In genomic region chr16:67872631-67873434, GRCh38 we compare ENCODE assay signal across 8 cellular contexts.
DNase-seq lines count a peak whose midpoint lies in the region; ATAC-seq and TF ChIP-seq lines count a peak whose summit lies in the region.

Gene EDC4, plus strand, starts transcription at chr16:67873052. Its CDS starts 210 bp downstream, at chr16:67873262.

- no peaks in the 10 kb centered on the region for H3K27me3 Mint-ChIP-seq in nephron progenitor cell (ENCODE audit: low read depth, poor library complexity)
- no peaks in the 10 kb centered on the region for H3K27me3 Mint-ChIP-seq in stimulated activated naive CD8-positive, alpha-beta T cell treated with anti-CD3 and anti-CD28 coated beads, Interleukin-15, Interleukin-2, amounts not matched to agents 100 ng/mL and 50 ng/mL, for 24 hours

- peak within 1 kb of the TSS; percentile 94 for H3K4me3 Mint-ChIP-seq in nephron progenitor cell
- H3K4me3 Mint-ChIP-seq in stimulated activated naive CD8-positive, alpha-beta T cell treated with anti-CD3 and anti-CD28 coated beads, Interleukin-15, Interleukin-2, amounts not matched to agents 100 ng/mL and 50 ng/mL, for 24 hours = peak within 1 kb of the TSS; percentile 87

- H3K36me3 Mint-ChIP-seq in nephron progenitor cell (ENCODE audit: low read depth) = peaks cover 23% of the 10 kb centered on the region
- H3K36me3 Mint-ChIP-seq in stimulated activated naive CD8-positive, alpha-beta T cell treated with anti-CD3 and anti-CD28 coated beads, Interleukin-15, Interleukin-2, amounts not matched to agents 100 ng/mL and 50 ng/mL, for 24 hours (ENCODE audit: low read depth) = peaks cover 38% of the 10 kb centered on the region

- peak within 1 kb of the TSS; percentile 97 for H3K27ac Mint-ChIP-seq in nephron progenitor cell
- peak within 1 kb of the TSS; percentile 77 for H3K27ac Mint-ChIP-seq in stimulated activated naive CD8-positive, alpha-beta T cell treated with anti-CD3 and anti-CD28 coated beads, Interleukin-15, Interleukin-2, amounts not matched to agents 100 ng/mL and 50 ng/mL, for 24 hours

- H3K4me1 Mint-ChIP-seq in nephron progenitor cell = peaks cover 28% of the 10 kb centered on the region
- H3K4me1 Mint-ChIP-seq in stimulated activated naive CD8-positive, alpha-beta T cell treated with anti-CD3 and anti-CD28 coated beads, Interleukin-15, Interleukin-2, amounts not matched to agents 100 ng/mL and 50 ng/mL, for 24 hours (ENCODE audit: low read depth) = peaks cover 26% of the 10 kb centered on the region

- ATAC-seq in GM19397 (IDR thresholded peaks at IDR 0.05; ENCODE audit: unreplicated experiment) = peak; percentile 70

- H3K27me3 ChIP-seq in HL-60 (ENCODE audit: insufficient read depth, poor library complexity, severe bottlenecking) = no peaks in the 10 kb centered on the region

- DNase-seq in CMK (ENCODE audit: low read depth) = peak; percentile 74
- peak; percentile 79 to 80 for DNase-seq in HL-60 (ENCODE audit: low read depth in 1 of 2, low spot score in 1 of 2)
- peak; percentile 63 to 69 for DNase-seq in SHP77 (lab: John Stamatoyannopoulos, UW)
- peak; percentile 75 for DNase-seq in activated gamma-delta T cell (lab: John Stamatoyannopoulos, UW)
- peak; percentile 38 for DNase-seq in fibroblast of the conjunctiva (ENCODE audit: low read depth)
- DNase-seq in nephron progenitor cell = peak; percentile 83

- no peaks in the 10 kb centered on the region for H3K9me3 Mint-ChIP-seq in nephron progenitor cell
- H3K9me3 Mint-ChIP-seq in stimulated activated naive CD8-positive, alpha-beta T cell treated with anti-CD3 and anti-CD28 coated beads, Interleukin-15, Interleukin-2, amounts not matched to agents 100 ng/mL and 50 ng/mL, for 24 hours = no peaks in the 10 kb centered on the region

- no peak for TF ChIP-seq CTCF in HL-60 (IDR thresholded peaks at IDR 0.05; ENCODE audit: insufficient read depth, low read length)
- no peak for TF ChIP-seq CTCF in nephron progenitor cell (IDR thresholded peaks at IDR 0.05)

- H3K4me3 ChIP-seq in HL-60 (replicated peaks; ENCODE audit: insufficient read depth, low read length) = peak within 1 kb of the TSS; percentile 92

- H3K27ac ChIP-seq in HL-60 (replicated peaks) = peak within 1 kb of the TSS; percentile 79

Comparison
In these comparisons a context has a peak if more than half of its experiments do, and no peak if none do; other contexts are left out.
1. Peak in every context shown above with its lines: DNase-seq, ATAC-seq, H3K4me3 ChIP-seq and H3K27ac ChIP-seq.